Comparison of ENCODE assay signal across 1 cellular context in the genomic region with DNA sequence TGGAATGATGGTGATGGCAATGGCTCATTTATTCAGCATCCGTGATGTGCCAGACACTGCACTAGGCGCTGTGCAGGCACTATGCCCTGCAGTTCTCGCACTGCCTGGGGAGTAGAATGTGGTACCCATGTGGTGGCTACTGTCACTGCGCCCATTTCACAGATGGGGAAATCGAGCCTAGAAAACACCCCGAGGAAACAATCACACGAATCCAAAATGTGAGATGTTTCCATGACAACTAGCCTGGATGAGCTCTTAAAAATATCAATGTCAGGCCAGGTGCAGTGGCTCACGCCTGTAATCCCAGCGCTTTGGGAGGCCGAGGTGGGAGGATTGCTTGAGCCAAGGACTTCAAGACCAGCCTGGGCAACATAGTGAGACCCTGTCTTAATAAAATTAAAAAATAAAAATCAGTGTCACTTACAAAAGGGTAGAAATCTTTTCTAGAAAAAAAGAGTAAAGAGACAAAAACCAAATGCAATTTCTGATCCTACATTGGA.
TF ChIP-seq lines count a peak whose summit lies in the region.

No MANE protein-coding gene starts in this region.

TF ChIP-seq in H1, 55 proteins besides CTCF, POLR2A, EP300 and RAD21:
- TF ChIP-seq, protein P1, sequence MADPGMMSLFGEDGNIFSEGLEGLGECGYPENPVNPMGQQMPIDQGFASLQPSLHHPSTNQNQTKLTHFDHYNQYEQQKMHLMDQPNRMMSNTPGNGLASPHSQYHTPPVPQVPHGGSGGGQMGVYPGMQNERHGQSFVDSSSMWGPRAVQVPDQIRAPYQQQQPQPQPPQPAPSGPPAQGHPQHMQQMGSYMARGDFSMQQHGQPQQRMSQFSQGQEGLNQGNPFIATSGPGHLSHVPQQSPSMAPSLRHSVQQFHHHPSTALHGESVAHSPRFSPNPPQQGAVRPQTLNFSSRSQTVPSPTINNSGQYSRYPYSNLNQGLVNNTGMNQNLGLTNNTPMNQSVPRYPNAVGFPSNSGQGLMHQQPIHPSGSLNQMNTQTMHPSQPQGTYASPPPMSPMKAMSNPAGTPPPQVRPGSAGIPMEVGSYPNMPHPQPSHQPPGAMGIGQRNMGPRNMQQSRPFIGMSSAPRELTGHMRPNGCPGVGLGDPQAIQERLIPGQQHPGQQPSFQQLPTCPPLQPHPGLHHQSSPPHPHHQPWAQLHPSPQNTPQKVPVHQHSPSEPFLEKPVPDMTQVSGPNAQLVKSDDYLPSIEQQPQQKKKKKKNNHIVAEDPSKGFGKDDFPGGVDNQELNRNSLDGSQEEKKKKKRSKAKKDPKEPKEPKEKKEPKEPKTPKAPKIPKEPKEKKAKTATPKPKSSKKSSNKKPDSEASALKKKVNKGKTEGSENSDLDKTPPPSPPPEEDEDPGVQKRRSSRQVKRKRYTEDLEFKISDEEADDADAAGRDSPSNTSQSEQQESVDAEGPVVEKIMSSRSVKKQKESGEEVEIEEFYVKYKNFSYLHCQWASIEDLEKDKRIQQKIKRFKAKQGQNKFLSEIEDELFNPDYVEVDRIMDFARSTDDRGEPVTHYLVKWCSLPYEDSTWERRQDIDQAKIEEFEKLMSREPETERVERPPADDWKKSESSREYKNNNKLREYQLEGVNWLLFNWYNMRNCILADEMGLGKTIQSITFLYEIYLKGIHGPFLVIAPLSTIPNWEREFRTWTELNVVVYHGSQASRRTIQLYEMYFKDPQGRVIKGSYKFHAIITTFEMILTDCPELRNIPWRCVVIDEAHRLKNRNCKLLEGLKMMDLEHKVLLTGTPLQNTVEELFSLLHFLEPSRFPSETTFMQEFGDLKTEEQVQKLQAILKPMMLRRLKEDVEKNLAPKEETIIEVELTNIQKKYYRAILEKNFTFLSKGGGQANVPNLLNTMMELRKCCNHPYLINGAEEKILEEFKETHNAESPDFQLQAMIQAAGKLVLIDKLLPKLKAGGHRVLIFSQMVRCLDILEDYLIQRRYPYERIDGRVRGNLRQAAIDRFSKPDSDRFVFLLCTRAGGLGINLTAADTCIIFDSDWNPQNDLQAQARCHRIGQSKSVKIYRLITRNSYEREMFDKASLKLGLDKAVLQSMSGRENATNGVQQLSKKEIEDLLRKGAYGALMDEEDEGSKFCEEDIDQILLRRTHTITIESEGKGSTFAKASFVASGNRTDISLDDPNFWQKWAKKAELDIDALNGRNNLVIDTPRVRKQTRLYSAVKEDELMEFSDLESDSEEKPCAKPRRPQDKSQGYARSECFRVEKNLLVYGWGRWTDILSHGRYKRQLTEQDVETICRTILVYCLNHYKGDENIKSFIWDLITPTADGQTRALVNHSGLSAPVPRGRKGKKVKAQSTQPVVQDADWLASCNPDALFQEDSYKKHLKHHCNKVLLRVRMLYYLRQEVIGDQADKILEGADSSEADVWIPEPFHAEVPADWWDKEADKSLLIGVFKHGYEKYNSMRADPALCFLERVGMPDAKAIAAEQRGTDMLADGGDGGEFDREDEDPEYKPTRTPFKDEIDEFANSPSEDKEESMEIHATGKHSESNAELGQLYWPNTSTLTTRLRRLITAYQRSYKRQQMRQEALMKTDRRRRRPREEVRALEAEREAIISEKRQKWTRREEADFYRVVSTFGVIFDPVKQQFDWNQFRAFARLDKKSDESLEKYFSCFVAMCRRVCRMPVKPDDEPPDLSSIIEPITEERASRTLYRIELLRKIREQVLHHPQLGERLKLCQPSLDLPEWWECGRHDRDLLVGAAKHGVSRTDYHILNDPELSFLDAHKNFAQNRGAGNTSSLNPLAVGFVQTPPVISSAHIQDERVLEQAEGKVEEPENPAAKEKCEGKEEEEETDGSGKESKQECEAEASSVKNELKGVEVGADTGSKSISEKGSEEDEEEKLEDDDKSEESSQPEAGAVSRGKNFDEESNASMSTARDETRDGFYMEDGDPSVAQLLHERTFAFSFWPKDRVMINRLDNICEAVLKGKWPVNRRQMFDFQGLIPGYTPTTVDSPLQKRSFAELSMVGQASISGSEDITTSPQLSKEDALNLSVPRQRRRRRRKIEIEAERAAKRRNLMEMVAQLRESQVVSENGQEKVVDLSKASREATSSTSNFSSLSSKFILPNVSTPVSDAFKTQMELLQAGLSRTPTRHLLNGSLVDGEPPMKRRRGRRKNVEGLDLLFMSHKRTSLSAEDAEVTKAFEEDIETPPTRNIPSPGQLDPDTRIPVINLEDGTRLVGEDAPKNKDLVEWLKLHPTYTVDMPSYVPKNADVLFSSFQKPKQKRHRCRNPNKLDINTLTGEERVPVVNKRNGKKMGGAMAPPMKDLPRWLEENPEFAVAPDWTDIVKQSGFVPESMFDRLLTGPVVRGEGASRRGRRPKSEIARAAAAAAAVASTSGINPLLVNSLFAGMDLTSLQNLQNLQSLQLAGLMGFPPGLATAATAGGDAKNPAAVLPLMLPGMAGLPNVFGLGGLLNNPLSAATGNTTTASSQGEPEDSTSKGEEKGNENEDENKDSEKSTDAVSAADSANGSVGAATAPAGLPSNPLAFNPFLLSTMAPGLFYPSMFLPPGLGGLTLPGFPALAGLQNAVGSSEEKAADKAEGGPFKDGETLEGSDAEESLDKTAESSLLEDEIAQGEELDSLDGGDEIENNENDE (IDR thresholded peaks at IDR 0.05; ENCODE audit: insufficient replicate concordance, low read length), result no peak
- peak; percentile 91 for TF ChIP-seq KDM1A (IDR thresholded peaks at IDR 0.05; ENCODE audit: borderline replicate concordance, low read length)
